In the genomic region with DNA sequence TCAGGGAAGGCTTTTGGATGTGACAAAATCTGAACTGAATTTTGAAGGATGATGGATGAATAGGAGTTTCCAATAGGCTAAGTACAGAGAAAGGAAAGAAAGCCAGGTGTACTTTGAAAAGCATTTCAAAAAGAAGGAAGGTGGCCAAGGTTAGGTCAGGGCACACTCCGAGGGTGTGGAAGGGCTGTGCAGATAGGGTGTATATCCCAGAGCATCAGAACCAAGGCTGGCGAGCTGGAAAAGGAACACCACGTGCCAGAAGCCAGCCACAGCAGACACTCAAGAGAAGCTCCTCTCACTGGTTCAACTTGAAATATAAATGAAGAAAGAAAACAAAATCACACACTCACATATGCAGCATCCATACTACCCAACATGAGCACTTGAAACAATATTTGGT, we compare ENCODE assay signal across 30 cellular contexts.
"Had no signal": no experiment of that assay in that cellular context is flagged by ENCODE, and none has a peak within 500 bp of the region (broad histone marks: within the 10 kb centered on the region; RNA-seq: fewer than 3 reads in every experiment).

No MANE protein-coding gene starts in this region.

- H3K9me3 Mint-ChIP-seq: activated T-cell treated with anti-CD3 and anti-CD28 coated beads, Interleukin-2, amount 50 U/mL, for 4 hours; activated T-helper 17 cell treated with anti-CD3 and anti-CD28 coated beads, Interleukin-2, amount 50 U/mL, for 72 hours; T-helper 2 cell treated with Interferon-gamma antibody and Interleukin-4, amounts not matched to agents 5 μg/mL and 100 μg/mL, for 36 hours had no signal

- H3K27ac Mint-ChIP-seq: activated B cell treated with CpG ODN at 0.5 μM for 24 hours; activated CD8-positive, alpha-beta T cell treated with anti-CD3 and anti-CD28 coated beads for 36 hours; activated naive CD8-positive, alpha-beta T cell; activated T-helper 17 cell treated with anti-CD3 and anti-CD28 coated beads, Interleukin-2, amount 50 U/mL, for 72 hours; T-helper 17 cell; T-helper 2 cell treated with Interferon-gamma antibody and Interleukin-4, amounts not matched to agents 5 μg/mL and 100 μg/mL, for 36 hours had no signal

- ATAC-seq: activated CD4-positive, CD25-positive, alpha-beta regulatory T cell treated with anti-CD3 and anti-CD28 coated beads, Interleukin-2, amount 50 U/mL, for 24 hours; activated CD8-positive, alpha-beta T cell treated with anti-CD3 and anti-CD28 coated beads for 36 hours; activated T-cell treated with anti-CD3 and anti-CD28 coated beads, Interleukin-2, amount 50 U/mL, for 4 hours; activated T-helper 17 cell treated with anti-CD3 and anti-CD28 coated beads, Interleukin-2, amount 50 U/mL, for 72 hours; esophagus mucosa; T-helper 17 cell had no signal

- H3K27me3 Mint-ChIP-seq: activated B cell treated with CpG ODN at 0.5 μM for 24 hours; activated CD8-positive, alpha-beta T cell treated with anti-CD3 and anti-CD28 coated beads for 36 hours; activated naive CD8-positive, alpha-beta T cell; activated T-helper 17 cell treated with anti-CD3 and anti-CD28 coated beads, Interleukin-2, amount 50 U/mL, for 72 hours had no signal

- H3K27me3 ChIP-seq: brain microvascular endothelial cell, colonic mucosa, heart left ventricle had no signal

- H3K36me3 ChIP-seq: brain microvascular endothelial cell, colonic mucosa had no signal

- H3K4me1 ChIP-seq: colonic mucosa had no signal

- H3K4me3 ChIP-seq: colonic mucosa, heart left ventricle had no signal

- H3K27ac ChIP-seq: brain microvascular endothelial cell, colonic mucosa, WERI-Rb-1 had no signal

- DNase-seq: activated B cell treated with CpG ODN at 0.5 μM for 24 hours; activated CD4-positive, alpha-beta T cell treated with anti-CD3 and anti-CD28 coated beads for 48 hours; activated CD4-positive, alpha-beta T cell treated with anti-CD3 and anti-CD28 coated beads, Interleukin-2, amount 50 U/mL, for 1 hour; activated CD4-positive, alpha-beta T cell treated with anti-CD3 and anti-CD28 coated beads, Interleukin-2, amount 50 U/mL, for 48 hours; activated CD8-positive, alpha-beta memory T cell treated with anti-CD3 and anti-CD28 coated beads for 24 hours; activated CD8-positive, alpha-beta T cell treated with anti-CD3 and anti-CD28 coated beads for 36 hours; activated effector memory CD4-positive, alpha-beta T cell treated with Interleukin-2 at 50 U/mL for 16 hours; activated gamma-delta T cell treated with Interleukin-2 at 50 U/mL for 16 hours; activated naive CD4-positive, alpha-beta T cell treated with anti-CD3 and anti-CD28 coated beads, Interleukin-2, amount 50 U/mL, for 16 hours; activated naive CD4-positive, alpha-beta T cell treated with Interleukin-2 at 50 U/mL for 16 hours; activated T-cell treated with anti-CD3 and anti-CD28 coated beads, Interleukin-2, amount 50 U/mL, for 4 hours; amniotic stem cell; anterior cingulate cortex; brain microvascular endothelial cell; central memory CD4-positive, alpha-beta T cell; cerebellar nuclear complex; colonic mucosa; effector CD8-positive, alpha-beta T cell; foreskin fibroblast; glutamatergic neuron; heart left ventricle; T-helper 1 cell; T-helper 17 cell; T1000; WERI-Rb-1 had no signal

- H3K4me3 Mint-ChIP-seq: activated B cell treated with CpG ODN at 0.5 μM for 24 hours; activated CD8-positive, alpha-beta T cell treated with anti-CD3 and anti-CD28 coated beads for 36 hours; activated naive CD8-positive, alpha-beta T cell; activated T-cell treated with anti-CD3 and anti-CD28 coated beads, Interleukin-2, amount 50 U/mL, for 4 hours; activated T-helper 17 cell treated with anti-CD3 and anti-CD28 coated beads, Interleukin-2, amount 50 U/mL, for 72 hours; T-helper 17 cell; T-helper 2 cell treated with Interferon-gamma antibody and Interleukin-4, amounts not matched to agents 5 μg/mL and 100 μg/mL, for 36 hours had no signal

- H3K9me3 ChIP-seq: colonic mucosa, heart left ventricle had no signal

- H3K4me1 Mint-ChIP-seq: activated B cell treated with CpG ODN at 0.5 μM for 24 hours; activated T-helper 17 cell treated with anti-CD3 and anti-CD28 coated beads, Interleukin-2, amount 50 U/mL, for 72 hours; T-helper 17 cell had no signal
